ENCODE assay signal across 17 cellular contexts in the genomic region with DNA sequence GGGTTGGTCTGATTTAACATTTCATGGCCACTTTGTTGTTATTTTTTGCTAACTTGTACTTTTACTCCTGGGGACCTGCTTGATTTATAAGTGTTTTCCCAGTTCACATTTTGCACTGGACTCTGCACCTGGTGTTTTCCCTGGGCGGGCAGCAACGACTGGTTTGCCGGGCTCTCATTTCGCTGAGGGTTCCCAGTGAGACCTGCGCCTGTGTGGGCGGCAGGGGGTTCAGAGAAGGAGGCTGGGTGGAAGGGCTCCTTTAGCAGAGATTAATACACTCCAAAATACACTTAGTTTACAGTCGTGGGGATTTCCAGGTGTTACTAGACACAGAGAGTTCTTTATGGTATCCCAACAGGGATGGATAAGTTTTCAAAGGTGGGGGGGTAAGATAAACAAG. TPM values are rescaled to one million over a fixed set of nuclear protein-coding genes. Genes with fewer than 3 reads are reported as not detected.
DNase-seq lines count a peak whose midpoint lies in the region; ATAC-seq and TF ChIP-seq lines count a peak whose summit lies in the region.
"Had no signal": no experiment of that assay in that cellular context is flagged by ENCODE, and none has a peak within 500 bp of the region (broad histone marks: within the 10 kb centered on the region; RNA-seq: fewer than 3 reads in every experiment).

No MANE protein-coding gene starts in this region.

- TF ChIP-seq CTCF in glutamatergic neuron (IDR thresholded peaks at IDR 0.05; ENCODE audit: partially characterized antibody, unreplicated experiment) (no peak), omental fat pad (IDR thresholded peaks at IDR 0.05) (no peak)

- ATAC-seq in GM21786 (IDR thresholded peaks at IDR 0.05; ENCODE audit: unreplicated experiment) (peak; percentile 57), HG03439 (IDR thresholded peaks at IDR 0.05; ENCODE audit: unreplicated experiment) (peak; percentile 74), sciatic nerve (peak; percentile 43), omental fat pad (ENCODE audit: low FRiP score) (no peak)
- ATAC-seq: Panc1 had no signal

- no peaks in the 10 kb centered on the region for H3K9me3 Mint-ChIP-seq in activated naive CD4-positive, alpha-beta T cell treated with anti-CD3 and anti-CD28 coated beads, Interleukin-2, amount 50 U/mL, for 24 hours
- H3K9me3 Mint-ChIP-seq in glutamatergic neuron (ENCODE audit: unreplicated experiment): no peaks in the 10 kb centered on the region
- H3K9me3 Mint-ChIP-seq: activated CD4-positive, alpha-beta T cell treated with anti-CD3 and anti-CD28 coated beads, Interleukin-2, amount 10 ng/mL, durations not matched to agents 24 days and 14 days; activated naive CD4-positive, alpha-beta T cell treated with anti-CD3 and anti-CD28 coated beads, Interleukin-2, amount 10 ng/mL, durations not matched to agents 7 days and 5 days had no signal

- no peak for DNase-seq in activated naive CD4-positive, alpha-beta T cell treated with Interleukin-2 at 50 U/mL for 16 hours
- DNase-seq in sciatic nerve (ENCODE audit: low spot score): no peak
- DNase-seq in NCI-H345 (lab: John Stamatoyannopoulos, UW): no peak
- no peak for DNase-seq in glutamatergic neuron
- DNase-seq in omental fat pad (ENCODE audit: low spot score): no peak
- DNase-seq: activated CD4-positive, alpha-beta T cell treated with anti-CD3 and anti-CD28 coated beads, Interleukin-2, amount 10 ng/mL, durations not matched to agents 24 days and 14 days; activated naive CD4-positive, alpha-beta T cell treated with anti-CD3 and anti-CD28 coated beads, Interleukin-2, amount 10 ng/mL, durations not matched to agents 7 days and 5 days; DMS53; mesenchymal stem cell; MM.1S; NCI-H2081; NCI-H526 treated with DMSO at 0.1 percent for 48 hours; retina had no signal

- intact Hi-C loops in sciatic nerve (cut with DNase I): no loop called here

- no peaks in the 10 kb centered on the region for H3K27me3 Mint-ChIP-seq in activated naive CD4-positive, alpha-beta T cell treated with anti-CD3 and anti-CD28 coated beads, Interleukin-2, amount 50 U/mL, for 24 hours
- H3K27me3 Mint-ChIP-seq in glutamatergic neuron (ENCODE audit: unreplicated experiment): no peaks in the 10 kb centered on the region

- no peaks in the 10 kb centered on the region for H3K4me1 Mint-ChIP-seq in activated naive CD4-positive, alpha-beta T cell treated with anti-CD3 and anti-CD28 coated beads, Interleukin-2, amount 50 U/mL, for 24 hours
- no peaks in the 10 kb centered on the region for H3K4me1 Mint-ChIP-seq in glutamatergic neuron (ENCODE audit: low read depth, unreplicated experiment)
- H3K4me1 Mint-ChIP-seq: activated CD4-positive, alpha-beta T cell treated with anti-CD3 and anti-CD28 coated beads, Interleukin-2, amount 10 ng/mL, durations not matched to agents 24 days and 14 days; activated naive CD4-positive, alpha-beta T cell treated with anti-CD3 and anti-CD28 coated beads, Interleukin-2, amount 10 ng/mL, durations not matched to agents 7 days and 5 days had no signal

- no peak overlapping the region for H3K4me3 Mint-ChIP-seq in activated naive CD4-positive, alpha-beta T cell treated with anti-CD3 and anti-CD28 coated beads, Interleukin-2, amount 50 U/mL, for 24 hours
- H3K4me3 Mint-ChIP-seq in glutamatergic neuron (ENCODE audit: unreplicated experiment): no peak overlapping the region
- H3K4me3 Mint-ChIP-seq: activated CD4-positive, alpha-beta T cell treated with anti-CD3 and anti-CD28 coated beads, Interleukin-2, amount 10 ng/mL, durations not matched to agents 24 days and 14 days; activated naive CD4-positive, alpha-beta T cell treated with anti-CD3 and anti-CD28 coated beads, Interleukin-2, amount 10 ng/mL, durations not matched to agents 7 days and 5 days had no signal

- peak overlapping the region; percentile 23 for H3K27ac Mint-ChIP-seq in activated naive CD4-positive, alpha-beta T cell treated with anti-CD3 and anti-CD28 coated beads, Interleukin-2, amount 50 U/mL, for 24 hours
- H3K27ac Mint-ChIP-seq in glutamatergic neuron (ENCODE audit: unreplicated experiment): no peak overlapping the region
- H3K27ac Mint-ChIP-seq: activated CD4-positive, alpha-beta T cell treated with anti-CD3 and anti-CD28 coated beads, Interleukin-2, amount 10 ng/mL, durations not matched to agents 24 days and 14 days; activated naive CD4-positive, alpha-beta T cell treated with anti-CD3 and anti-CD28 coated beads, Interleukin-2, amount 10 ng/mL, durations not matched to agents 7 days and 5 days had no signal

- H3K36me3 Mint-ChIP-seq in activated naive CD4-positive, alpha-beta T cell treated with anti-CD3 and anti-CD28 coated beads, Interleukin-2, amount 50 U/mL, for 24 hours: no peaks in the 10 kb centered on the region
- H3K36me3 Mint-ChIP-seq in glutamatergic neuron (ENCODE audit: unreplicated experiment): no peaks in the 10 kb centered on the region
- H3K36me3 Mint-ChIP-seq: activated naive CD4-positive, alpha-beta T cell treated with anti-CD3 and anti-CD28 coated beads, Interleukin-2, amount 10 ng/mL, durations not matched to agents 7 days and 5 days had no signal

RNA-seq across cellular contexts. Expression of a gene that starts 53.0 kb away (rescaled TPM):
- 12.8 TPM for total RNA-seq in sciatic nerve
- 0.42 TPM for total RNA-seq in glutamatergic neuron (ENCODE audit: unreplicated experiment)
- 10 to 100 TPM in 1 of 4 donors, 1 to 10 TPM in 3; 1.8 to 10.1 (median 4.0) TPM for total RNA-seq in omental fat pad
